In genomic region chr7:96621932-96622331, GRCh38 we compare ENCODE assay signal across 17 cellular contexts.
DNase-seq lines count a peak whose midpoint lies in the region; ATAC-seq and TF ChIP-seq lines count a peak whose summit lies in the region.
"Had no signal": no experiment of that assay in that cellular context is flagged by ENCODE, and none has a peak within 500 bp of the region (broad histone marks: within the 10 kb centered on the region; RNA-seq: fewer than 3 reads in every experiment).

No MANE protein-coding gene starts in this region.

- H2BK15ac ChIP-seq in mesendoderm (replicated peaks; ENCODE audit: low read depth) = no peak overlapping the region

- no peak overlapping the region for H2BK5ac ChIP-seq in mesendoderm (ENCODE audit: low read length)

- TF ChIP-seq POLR2A in spleen (IDR thresholded peaks at IDR 0.05) = no peak

- no peak overlapping the region for H3K4ac ChIP-seq in mesendoderm (ENCODE audit: low read depth, low read length)

- no peak overlapping the region for H3K56ac ChIP-seq in mesendoderm (ENCODE audit: low read length)

- ATAC-seq in HG02981 (IDR thresholded peaks at IDR 0.05; ENCODE audit: unreplicated experiment) (no peak), GM18520 (IDR thresholded peaks at IDR 0.05; ENCODE audit: unreplicated experiment) (no peak)
- ATAC-seq: CD8-positive, alpha-beta T cell; GM23338; HCT116 had no signal

- peak; percentile 41 for DNase-seq in NCI-H69 (lab: John Stamatoyannopoulos, UW)
- peak; percentile 10 for DNase-seq in mesendoderm
- no peak for DNase-seq in spleen
- DNase-seq: Caco-2; CD4-positive, CD25-positive, alpha-beta regulatory T cell; CD8-positive, alpha-beta T cell; DMS153; DND-41; H9 had no signal

- H3K4me2 ChIP-seq in mesendoderm (ENCODE audit: low read length) = no peak overlapping the region
- H3K4me2 ChIP-seq: BLaER1, GM23338 had no signal

- H4K8ac ChIP-seq in mesendoderm (ENCODE audit: low read depth, low read length) = no peak overlapping the region

- H3K18ac ChIP-seq in mesendoderm (ENCODE audit: low read length) = no peak overlapping the region

- no peaks in the 10 kb centered on the region for H3K79me2 ChIP-seq in mesendoderm (ENCODE audit: control insufficient read depth, insufficient read depth, low read length)

- H3K4me3 ChIP-seq in HEK293 (ENCODE audit: low read depth, low read length) = no peak overlapping the region
- H3K4me3 ChIP-seq in mesendoderm (ENCODE audit: low read length) = no peak overlapping the region
- no peak overlapping the region for H3K4me3 ChIP-seq in spleen
- H3K4me3 ChIP-seq: BLaER1, GM23338 had no signal

- no peaks in the 10 kb centered on the region for H3K27me3 ChIP-seq in mesendoderm (ENCODE audit: insufficient read depth, low read length, poor library complexity)
- H3K27me3 ChIP-seq in spleen (replicated peaks in 1 of 7) = no peaks in the 10 kb centered on the region
- H3K27me3 ChIP-seq: BLaER1 had no signal

- H3K4me1 ChIP-seq in HEK293 (ENCODE audit: control insufficient read depth, insufficient read depth, low read length) (peaks cover 14% of the 10 kb centered on the region), mesendoderm (ENCODE audit: control insufficient read depth, low read depth, low read length) (no peaks in the 10 kb centered on the region), spleen (no peaks in the 10 kb centered on the region)
- H3K4me1 ChIP-seq: BLaER1, Caco-2 had no signal

- no peaks in the 10 kb centered on the region for H3K79me1 ChIP-seq in mesendoderm (ENCODE audit: low read length)

- peak overlapping the region; percentile 36 for H3K27ac ChIP-seq in HEK293 (ENCODE audit: extremely low read depth, low read depth, low read length)
- no peak overlapping the region for H3K27ac ChIP-seq in mesendoderm (ENCODE audit: low read depth, low read length)
- H3K27ac ChIP-seq in spleen = no peak overlapping the region
- H3K27ac ChIP-seq: 22Rv1, BLaER1, C4-2B had no signal

- H3K36me3 ChIP-seq in HEK293 (ENCODE audit: control insufficient read depth in 2 of 2, insufficient read depth in 1 of 2, low read length in 2 of 2) (no peaks in the 10 kb centered on the region), mesendoderm (ENCODE audit: control insufficient read depth, insufficient read depth, low read length) (no peaks in the 10 kb centered on the region), spleen (no peaks in the 10 kb centered on the region)
- H3K36me3 ChIP-seq: BLaER1 had no signal

- no peak overlapping the region for H3K9ac ChIP-seq in mesendoderm (ENCODE audit: low read length)
- H3K9ac ChIP-seq: BLaER1 had no signal

- TF ChIP-seq CTCF in HEK293 (tag by site-specific recombination; IDR thresholded peaks at IDR 0.05) (no peak), spleen (IDR thresholded peaks at IDR 0.05 in 8 of 11, conservative IDR thresholded peaks at IDR 0.05 in 3 of 11) (no peak)

- no peaks in the 10 kb centered on the region for H3K9me3 ChIP-seq in HEK293 (ENCODE audit: control insufficient read depth, insufficient read depth, low read depth, low read length)
- peaks cover 0 to 39% (median 29%) of the 10 kb centered on the region in 8 donors for H3K9me3 ChIP-seq in spleen
- H3K9me3 ChIP-seq: BLaER1, Caco-2 had no signal

- no peak overlapping the region for H2AK5ac ChIP-seq in mesendoderm (ENCODE audit: low read length)

- H4K5ac ChIP-seq in mesendoderm (ENCODE audit: low read length) = no peak overlapping the region

- intact Hi-C loops in spleen (cut with DNase I; ENCODE audit: low total_unique reads) = no loop called here

- CTCF ChIA-PET in HEK293 (lab: Yijun Ruan, JAX) = no interaction called here

- H2BK120ac ChIP-seq in mesendoderm (ENCODE audit: low read depth, low read length) = no peak overlapping the region

- POLR2A ChIA-PET in HEK293 (lab: Yijun Ruan, JAX) = no interaction called here

- H3K23ac ChIP-seq in mesendoderm (ENCODE audit: low read length) = no peak overlapping the region

TF ChIP-seq in HEK293, 187 proteins besides CTCF, POLR2A, EP300 and RAD21 (continues in another document):
- TF ChIP-seq GLIS1 (tag by site-specific recombination; IDR thresholded peaks at IDR 0.05) (0 out of 2 replicates have a peak, but pooled peaks have one; percentile 14), KLF7 (tag by site-specific recombination; IDR thresholded peaks at IDR 0.05; ENCODE audit: borderline replicate concordance) (0 out of 2 replicates have a peak, but pooled peaks have one; percentile 11), ZNF366 (tag by site-specific recombination; conservative IDR thresholded peaks at IDR 0.05) (no peak), YY1 (tag by site-specific recombination; IDR thresholded peaks at IDR 0.05) (0 out of 2 replicates have a peak, but pooled peaks have one; percentile 31), PBX3 (CRISPR knock-in tag; IDR thresholded peaks at IDR 0.05) (no peak), ZNF391 (tag by site-specific recombination; IDR thresholded peaks at IDR 0.05; ENCODE audit: borderline replicate concordance, low read depth) (no peak), ZNF19 (tag by site-specific recombination; IDR thresholded peaks at IDR 0.05; ENCODE audit: low read depth) (peak; percentile 64; the same call in 1 of the 2 replicates), OVOL3 (tag by site-specific recombination; IDR thresholded peaks at IDR 0.05) (peak; percentile 89; the same call in 1 of the 2 replicates), ZNF843 (tag by site-specific recombination; IDR thresholded peaks at IDR 0.05) (peak; percentile 99), ZXDB (tag by site-specific recombination; IDR thresholded peaks at IDR 0.05) (peak; percentile 95), ZNF114 (tag by site-specific recombination; IDR thresholded peaks at IDR 0.05) (no peak), OSR2 (tag by site-specific recombination; IDR thresholded peaks at IDR 0.05) (peak; percentile 91), ZNF544 (tag by site-specific recombination; IDR thresholded peaks at IDR 0.05) (no peak), TSHZ1 (tag by site-specific recombination; IDR thresholded peaks at IDR 0.05; ENCODE audit: borderline replicate concordance) (no peak), BCL6B (tag by site-specific recombination; IDR thresholded peaks at IDR 0.05) (peak; percentile 96), ZNF266 (tag by site-specific recombination; IDR thresholded peaks at IDR 0.05; ENCODE audit: low read depth) (no peak), GLI2 (tag by site-specific recombination; IDR thresholded peaks at IDR 0.05; ENCODE audit: borderline replicate concordance, low read depth) (peak; percentile 65; the same call in 1 of the 2 replicates), HOXD13 (CRISPR knock-in tag; IDR thresholded peaks at IDR 0.05; ENCODE audit: borderline replicate concordance) (peak; percentile 81), FEZF1 (tag by site-specific recombination; IDR thresholded peaks at IDR 0.05) (peak; percentile 100), ZSCAN30 (tag by site-specific recombination; IDR thresholded peaks at IDR 0.05) (peak; percentile 93)
